8 cellular contexts compared by ENCODE assay signal in genomic region chr6:12290490-12290820, GRCh38. TPM values are rescaled to one million over a fixed set of nuclear protein-coding genes. Genes with fewer than 3 reads are reported as not detected.
DNase-seq lines count a peak whose midpoint lies in the region; TF ChIP-seq lines count a peak whose summit lies in the region.

No MANE protein-coding gene starts in this region.

- peaks cover 24% of the 10 kb centered on the region for H3K4me1 Mint-ChIP-seq in activated naive CD4-positive, alpha-beta T cell treated with anti-CD3 and anti-CD28 coated beads, Interleukin-2, amount 50 U/mL, for 24 hours
- peaks cover 13% of the 10 kb centered on the region for H3K4me1 Mint-ChIP-seq in activated CD4-positive, alpha-beta memory T cell treated with anti-CD3 and anti-CD28 coated beads, Interleukin-2, amount 10 ng/mL, durations not matched to agents 7 days and 5 days
- H3K4me1 Mint-ChIP-seq in type B pancreatic cell (ENCODE audit: unreplicated experiment), result peaks cover 44% of the 10 kb centered on the region

- no peaks in the 10 kb centered on the region for H3K9me3 Mint-ChIP-seq in activated naive CD4-positive, alpha-beta T cell treated with anti-CD3 and anti-CD28 coated beads, Interleukin-2, amount 50 U/mL, for 24 hours
- H3K9me3 Mint-ChIP-seq in activated CD4-positive, alpha-beta memory T cell treated with anti-CD3 and anti-CD28 coated beads, Interleukin-2, amount 10 ng/mL, durations not matched to agents 7 days and 5 days, result no peaks in the 10 kb centered on the region
- no peaks in the 10 kb centered on the region for H3K9me3 Mint-ChIP-seq in type B pancreatic cell

- no peaks in the 10 kb centered on the region for H3K27me3 ChIP-seq in kidney epithelial cell (ENCODE audit: control insufficient read depth, insufficient read depth, low read length)

- peak overlapping the region; percentile 95 for H3K4me3 Mint-ChIP-seq in activated naive CD4-positive, alpha-beta T cell treated with anti-CD3 and anti-CD28 coated beads, Interleukin-2, amount 50 U/mL, for 24 hours
- H3K4me3 Mint-ChIP-seq in activated CD4-positive, alpha-beta memory T cell treated with anti-CD3 and anti-CD28 coated beads, Interleukin-2, amount 10 ng/mL, durations not matched to agents 7 days and 5 days, result peak overlapping the region; percentile 62
- H3K4me3 Mint-ChIP-seq in type B pancreatic cell, result peak overlapping the region; percentile 90

- peaks cover 27% of the 10 kb centered on the region for H3K27me3 Mint-ChIP-seq in activated naive CD4-positive, alpha-beta T cell treated with anti-CD3 and anti-CD28 coated beads, Interleukin-2, amount 50 U/mL, for 24 hours
- peaks cover 45% of the 10 kb centered on the region for H3K27me3 Mint-ChIP-seq in activated CD4-positive, alpha-beta memory T cell treated with anti-CD3 and anti-CD28 coated beads, Interleukin-2, amount 10 ng/mL, durations not matched to agents 7 days and 5 days
- H3K27me3 Mint-ChIP-seq in type B pancreatic cell, result peaks cover 15% of the 10 kb centered on the region

- H3K27ac Mint-ChIP-seq in activated naive CD4-positive, alpha-beta T cell treated with anti-CD3 and anti-CD28 coated beads, Interleukin-2, amount 50 U/mL, for 24 hours, result no peak overlapping the region
- H3K27ac Mint-ChIP-seq in activated CD4-positive, alpha-beta memory T cell treated with anti-CD3 and anti-CD28 coated beads, Interleukin-2, amount 10 ng/mL, durations not matched to agents 7 days and 5 days, result no peak overlapping the region
- H3K27ac Mint-ChIP-seq in type B pancreatic cell, result peak overlapping the region; percentile 93

- DNase-seq in activated naive CD4-positive, alpha-beta T cell treated with anti-CD3 and anti-CD28 coated beads, Interleukin-2, amount 50 U/mL, for 16 hours, result no peak
- DNase-seq in activated CD4-positive, alpha-beta memory T cell treated with anti-CD3 and anti-CD28 coated beads, Interleukin-2, amount 10 ng/mL, durations not matched to agents 7 days and 5 days, result no peak
- DNase-seq in kidney epithelial cell (ENCODE audit: low read depth) (no peak), type B pancreatic cell (ENCODE audit: extremely low spot score, unreplicated experiment) (no peak), DMS114 treated with DMSO at 0.1 percent for 48 hours (lab: John Stamatoyannopoulos, UW; ENCODE audit: unreplicated experiment) (no peak), globus pallidus (ENCODE audit: low spot score) (no peak)
- DNase-seq in NK-92 treated with Interleukin-12 subunit alpha and Interleukin-12 subunit beta, amount 100 ng/mL, for 24 hours (lab: John Stamatoyannopoulos, UW), result no peak

- no peaks in the 10 kb centered on the region for H3K36me3 ChIP-seq in kidney epithelial cell (ENCODE audit: control insufficient read depth, insufficient read depth, low read length)

- H3K36me3 Mint-ChIP-seq in activated naive CD4-positive, alpha-beta T cell treated with anti-CD3 and anti-CD28 coated beads, Interleukin-2, amount 50 U/mL, for 24 hours, result peaks cover 2% of the 10 kb centered on the region
- H3K36me3 Mint-ChIP-seq in activated CD4-positive, alpha-beta memory T cell treated with anti-CD3 and anti-CD28 coated beads, Interleukin-2, amount 10 ng/mL, durations not matched to agents 7 days and 5 days (ENCODE audit: low read depth), result no peaks in the 10 kb centered on the region
- peaks cover 1% of the 10 kb centered on the region for H3K36me3 Mint-ChIP-seq in type B pancreatic cell

- CTCF ChIA-PET in activated CD4-positive, alpha-beta memory T cell treated with anti-CD3 and anti-CD28 coated beads, Interleukin-2, amount 10 ng/mL, durations not matched to agents 7 days and 5 days (lab: Charles Lee), result interaction anchor here (0.5 to 3.4 kb wide), 19 partner anchors 8 to 707 kb away, joined by 3 to 56 read pairs (median 4); no protein-coding TSS in a partner anchor

- no peak for TF ChIP-seq CTCF in kidney epithelial cell (IDR thresholded peaks at IDR 0.05; ENCODE audit: insufficient read depth, low read length, poor library complexity, severe bottlenecking)
- peak; percentile 4 for TF ChIP-seq CTCF in type B pancreatic cell (conservative IDR thresholded peaks at IDR 0.05)

- POLR2A ChIA-PET in activated CD4-positive, alpha-beta memory T cell treated with anti-CD3 and anti-CD28 coated beads, Interleukin-2, amount 10 ng/mL, durations not matched to agents 7 days and 5 days (lab: Charles Lee), result interaction anchor here (1.1 kb wide), 1 partner anchor 281 kb away, joined by 5 read pairs; no protein-coding TSS in a partner anchor

- peak overlapping the region; percentile 62 for H3K4me3 ChIP-seq in kidney epithelial cell (ENCODE audit: low read depth, low read length)

RNA-seq across cellular contexts. Expression of gene EDN1, which starts 0.3 kb away (rescaled TPM):
- under 1 TPM in 1 of 2 experiments, not detected in 1; 0.10 TPM for total RNA-seq in activated CD4-positive, alpha-beta memory T cell treated with anti-CD3 and anti-CD28 coated beads, Interleukin-2, amount 10 ng/mL, durations not matched to agents 7 days and 5 days
- total RNA-seq in kidney epithelial cell (53.3 and 59.8 TPM in 2 replicates), type B pancreatic cell (ENCODE audit: low replicate concordance) (8.9 and 20.3 TPM in 2 replicates)
